In the genomic region with DNA sequence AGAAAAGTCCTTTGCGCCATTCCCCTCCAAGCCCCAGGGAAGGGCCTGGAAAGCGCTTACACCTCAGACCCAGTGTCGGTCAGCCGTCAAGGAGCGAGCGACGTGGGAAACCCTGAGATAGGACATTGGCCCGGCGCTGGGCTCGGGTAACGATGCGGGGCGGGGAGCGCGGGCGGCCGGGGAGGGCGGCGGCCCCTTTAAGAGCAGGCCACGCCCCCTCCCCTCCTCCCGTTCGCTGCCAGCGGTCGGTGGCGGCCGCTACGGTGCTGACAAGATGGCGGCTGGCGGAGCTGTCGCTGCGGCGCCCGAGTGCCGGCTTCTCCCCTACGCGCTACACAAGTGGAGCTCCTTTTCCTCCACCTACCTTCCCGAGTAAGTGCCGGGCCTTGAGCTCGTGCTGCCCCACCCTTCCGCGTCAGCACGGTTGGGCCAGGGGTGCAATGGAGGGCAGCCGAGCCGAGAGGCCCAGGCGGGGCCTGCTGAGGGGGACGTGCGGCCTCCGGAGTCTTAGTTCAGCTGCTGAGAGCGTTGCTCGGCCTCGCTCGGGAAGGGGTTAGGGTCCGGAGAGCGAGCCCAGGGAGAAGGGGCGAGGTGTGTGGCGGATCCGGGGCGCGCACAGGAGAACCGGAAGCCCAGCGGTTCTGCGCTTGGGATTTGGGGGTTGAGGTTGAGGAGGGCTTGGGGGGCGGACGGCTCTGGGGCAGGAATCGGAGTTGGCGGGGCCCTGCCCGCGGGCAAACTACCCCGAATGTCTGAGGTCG, we compare ENCODE assay signal across 1 cellular context.
A peak's percentile ranks its signal among the peaks of the same experiment; 100 is the strongest.
TF ChIP-seq lines count a peak whose summit lies in the region.

A gene (plus strand): TSS at position 251 of the 761 bp plus-strand sequence. CDS start 24 bp downstream, at position 275.

TF ChIP-seq in H1, 55 proteins besides CTCF, POLR2A, EP300 and RAD21 (continued from another document):
- TF ChIP-seq SIN3A (conservative IDR thresholded peaks at IDR 0.05 in 1 of 2, IDR thresholded peaks at IDR 0.05 in 1 of 2; ENCODE audit: low read depth in 1 of 2, low read length in 2 of 2) = peak in 1 of 2 experiments; percentile 72; a peak in 2 of 4 replicates
- no peak for TF ChIP-seq BRCA1 (IDR thresholded peaks at IDR 0.05; ENCODE audit: low read depth, low read length)
- TF ChIP-seq CREB1 (IDR thresholded peaks at IDR 0.05) = peak; percentile 74
- TF ChIP-seq TCF12 (IDR thresholded peaks at IDR 0.05; ENCODE audit: low read depth, low read length) = no peak
- peak; percentile 99 for TF ChIP-seq RBBP5 (IDR thresholded peaks at IDR 0.05; ENCODE audit: borderline replicate concordance, low read depth, low read length)
- TF ChIP-seq TAF1 (IDR thresholded peaks at IDR 0.05; ENCODE audit: low read depth, low read length) = peak; percentile 91
- TF ChIP-seq BACH1 (IDR thresholded peaks at IDR 0.05; ENCODE audit: low read length) = no peak
- TF ChIP-seq GTF2F1 (IDR thresholded peaks at IDR 0.05; ENCODE audit: borderline replicate concordance, low read depth, low read length) = no peak
- TF ChIP-seq GABPA (IDR thresholded peaks at IDR 0.05; ENCODE audit: borderline replicate concordance, insufficient read depth, low read length) = 0 out of 2 replicates have a peak, but pooled peaks have one; percentile 15
- peak; percentile 99 for TF ChIP-seq ASH2L (IDR thresholded peaks at IDR 0.05; ENCODE audit: low read length)
- no peak for TF ChIP-seq HDAC6 (IDR thresholded peaks at IDR 0.05; ENCODE audit: low read depth, low read length)
- no peak for TF ChIP-seq SIX5 (IDR thresholded peaks at IDR 0.05; ENCODE audit: low read depth, low read length)
- TF ChIP-seq SIRT6 (IDR thresholded peaks at IDR 0.05; ENCODE audit: low read length) = no peak
- no peak for TF ChIP-seq SRF (IDR thresholded peaks at IDR 0.05; ENCODE audit: low read depth, low read length)
- TF ChIP-seq SP4 (IDR thresholded peaks at IDR 0.05; ENCODE audit: low read length) = peak; percentile 57; the same call in 1 of the 2 replicates
- peak; percentile 58; the same call in 1 of the 2 replicates for TF ChIP-seq KDM5A (IDR thresholded peaks at IDR 0.05; ENCODE audit: low read length)
TF ChIP-seq in H1: peak in this region for 17.
